Comparison of ENCODE assay signal across 1 cellular context in the genomic region with DNA sequence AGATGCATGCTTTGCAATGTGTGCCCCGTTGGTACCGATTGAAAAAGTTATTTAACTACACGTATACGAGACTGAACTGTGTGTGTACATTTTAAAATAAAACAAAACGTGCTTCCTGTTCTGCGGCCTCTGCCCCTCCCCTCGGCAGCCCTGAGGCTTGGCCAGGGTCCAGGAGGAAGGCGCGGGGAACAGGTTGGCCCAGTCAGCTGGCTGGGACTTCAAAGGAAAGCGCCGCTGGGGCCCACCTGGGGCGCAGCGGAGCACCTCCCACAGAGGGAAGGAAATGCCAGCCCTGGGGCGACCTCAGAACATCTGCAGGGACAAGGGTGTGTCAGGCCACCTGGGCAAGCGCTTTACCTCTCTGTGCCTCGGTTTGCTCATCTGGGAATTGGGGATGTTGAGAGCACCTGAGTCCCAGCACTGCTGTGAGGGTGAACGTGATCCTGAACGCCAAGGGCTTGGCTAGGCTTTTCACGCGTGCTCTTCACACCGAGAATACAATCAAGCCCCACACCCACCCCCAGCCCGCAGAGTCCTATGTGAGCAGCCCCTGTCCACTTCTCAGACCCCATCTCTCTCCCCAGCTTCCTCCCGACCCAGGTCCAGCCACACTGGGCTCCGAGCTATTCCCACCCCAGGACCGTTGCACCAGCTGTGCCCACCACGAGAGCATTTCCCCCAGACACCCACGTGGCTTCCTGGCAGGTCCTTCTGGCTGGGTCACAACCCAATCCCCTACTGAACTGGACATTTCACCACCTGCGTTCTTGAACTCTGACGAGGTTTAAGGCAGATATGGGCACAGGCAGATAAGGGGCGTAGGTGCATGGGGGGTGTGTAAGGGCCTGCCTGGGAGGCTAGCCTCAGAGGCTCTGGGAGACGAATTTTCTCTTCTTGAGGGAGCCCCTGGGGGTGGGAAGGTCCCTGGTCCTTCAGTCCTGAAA.
TF ChIP-seq lines count a peak whose summit lies in the region.

No MANE protein-coding gene starts in this region.

TF ChIP-seq in HepG2, 621 proteins besides CTCF, POLR2A, EP300 and RAD21 (continued from another document and continues in another):
- 0 out of 2 replicates have a peak, but pooled peaks have one; percentile 57 for TF ChIP-seq ZNF124 (CRISPR knock-in tag; IDR thresholded peaks at IDR 0.05)
- TF ChIP-seq SIN3A (IDR thresholded peaks at IDR 0.05; ENCODE audit: borderline replicate concordance, low read depth, low read length) = peak; percentile 48; the same call in 1 of the 2 replicates
- 0 out of 2 replicates have a peak, but pooled peaks have one; percentile 24 for TF ChIP-seq ZSCAN29 (CRISPR knock-in tag; conservative IDR thresholded peaks at IDR 0.05)
- peak; percentile 57; the same call in 1 of the 2 replicates for TF ChIP-seq ERF (CRISPR knock-in tag; IDR thresholded peaks at IDR 0.05)
- TF ChIP-seq GABPB1 (CRISPR knock-in tag; IDR thresholded peaks at IDR 0.05) = peak; percentile 73
- TF ChIP-seq, protein P1, sequence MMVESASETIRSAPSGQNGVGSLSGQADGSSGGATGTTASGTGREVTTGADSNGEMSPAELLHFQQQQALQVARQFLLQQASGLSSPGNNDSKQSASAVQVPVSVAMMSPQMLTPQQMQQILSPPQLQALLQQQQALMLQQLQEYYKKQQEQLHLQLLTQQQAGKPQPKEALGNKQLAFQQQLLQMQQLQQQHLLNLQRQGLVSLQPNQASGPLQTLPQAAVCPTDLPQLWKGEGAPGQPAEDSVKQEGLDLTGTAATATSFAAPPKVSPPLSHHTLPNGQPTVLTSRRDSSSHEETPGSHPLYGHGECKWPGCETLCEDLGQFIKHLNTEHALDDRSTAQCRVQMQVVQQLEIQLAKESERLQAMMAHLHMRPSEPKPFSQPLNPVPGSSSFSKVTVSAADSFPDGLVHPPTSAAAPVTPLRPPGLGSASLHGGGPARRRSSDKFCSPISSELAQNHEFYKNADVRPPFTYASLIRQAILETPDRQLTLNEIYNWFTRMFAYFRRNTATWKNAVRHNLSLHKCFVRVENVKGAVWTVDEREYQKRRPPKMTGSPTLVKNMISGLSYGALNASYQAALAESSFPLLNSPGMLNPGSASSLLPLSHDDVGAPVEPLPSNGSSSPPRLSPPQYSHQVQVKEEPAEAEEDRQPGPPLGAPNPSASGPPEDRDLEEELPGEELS (CRISPR knock-in tag; IDR thresholded peaks at IDR 0.05) = peak; percentile 87
- TF ChIP-seq FOSL1 (CRISPR knock-in tag; IDR thresholded peaks at IDR 0.05; ENCODE audit: borderline replicate concordance) = no peak
- no peak for TF ChIP-seq RBAK (CRISPR knock-in tag; IDR thresholded peaks at IDR 0.05)
- no peak for TF ChIP-seq ZNF703 (CRISPR knock-in tag; IDR thresholded peaks at IDR 0.05; ENCODE audit: borderline replicate concordance)
- TF ChIP-seq, protein P2, sequence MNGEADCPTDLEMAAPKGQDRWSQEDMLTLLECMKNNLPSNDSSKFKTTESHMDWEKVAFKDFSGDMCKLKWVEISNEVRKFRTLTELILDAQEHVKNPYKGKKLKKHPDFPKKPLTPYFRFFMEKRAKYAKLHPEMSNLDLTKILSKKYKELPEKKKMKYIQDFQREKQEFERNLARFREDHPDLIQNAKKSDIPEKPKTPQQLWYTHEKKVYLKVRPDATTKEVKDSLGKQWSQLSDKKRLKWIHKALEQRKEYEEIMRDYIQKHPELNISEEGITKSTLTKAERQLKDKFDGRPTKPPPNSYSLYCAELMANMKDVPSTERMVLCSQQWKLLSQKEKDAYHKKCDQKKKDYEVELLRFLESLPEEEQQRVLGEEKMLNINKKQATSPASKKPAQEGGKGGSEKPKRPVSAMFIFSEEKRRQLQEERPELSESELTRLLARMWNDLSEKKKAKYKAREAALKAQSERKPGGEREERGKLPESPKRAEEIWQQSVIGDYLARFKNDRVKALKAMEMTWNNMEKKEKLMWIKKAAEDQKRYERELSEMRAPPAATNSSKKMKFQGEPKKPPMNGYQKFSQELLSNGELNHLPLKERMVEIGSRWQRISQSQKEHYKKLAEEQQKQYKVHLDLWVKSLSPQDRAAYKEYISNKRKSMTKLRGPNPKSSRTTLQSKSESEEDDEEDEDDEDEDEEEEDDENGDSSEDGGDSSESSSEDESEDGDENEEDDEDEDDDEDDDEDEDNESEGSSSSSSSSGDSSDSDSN (CRISPR knock-in tag; IDR thresholded peaks at IDR 0.05) = peak; percentile 6; the same call in 1 of the 2 replicates
- TF ChIP-seq, protein P3, sequence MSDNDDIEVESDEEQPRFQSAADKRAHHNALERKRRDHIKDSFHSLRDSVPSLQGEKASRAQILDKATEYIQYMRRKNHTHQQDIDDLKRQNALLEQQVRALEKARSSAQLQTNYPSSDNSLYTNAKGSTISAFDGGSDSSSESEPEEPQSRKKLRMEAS (IDR thresholded peaks at IDR 0.05) = peak; percentile 50; the same call in 1 of the 2 replicates
- TF ChIP-seq MAZ (IDR thresholded peaks at IDR 0.05; ENCODE audit: borderline replicate concordance, low read depth, low read length) = 0 out of 2 replicates have a peak, but pooled peaks have one; percentile 40
- TF ChIP-seq MAZ (CRISPR knock-in tag; IDR thresholded peaks at IDR 0.05; ENCODE audit: low read depth) = 0 out of 2 replicates have a peak, but pooled peaks have one; percentile 14
- TF ChIP-seq, protein P4, sequence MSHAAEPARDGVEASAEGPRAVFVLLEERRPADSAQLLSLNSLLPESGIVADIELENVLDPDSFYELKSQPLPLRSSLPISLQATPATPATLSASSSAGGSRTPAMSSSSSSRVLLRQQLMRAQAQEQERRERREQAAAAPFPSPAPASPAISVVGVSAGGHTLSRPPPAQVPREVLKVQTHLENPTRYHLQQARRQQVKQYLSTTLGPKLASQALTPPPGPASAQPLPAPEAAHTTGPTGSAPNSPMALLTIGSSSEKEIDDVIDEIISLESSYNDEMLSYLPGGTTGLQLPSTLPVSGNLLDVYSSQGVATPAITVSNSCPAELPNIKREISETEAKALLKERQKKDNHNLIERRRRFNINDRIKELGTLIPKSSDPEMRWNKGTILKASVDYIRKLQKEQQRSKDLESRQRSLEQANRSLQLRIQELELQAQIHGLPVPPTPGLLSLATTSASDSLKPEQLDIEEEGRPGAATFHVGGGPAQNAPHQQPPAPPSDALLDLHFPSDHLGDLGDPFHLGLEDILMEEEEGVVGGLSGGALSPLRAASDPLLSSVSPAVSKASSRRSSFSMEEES (CRISPR knock-in tag; IDR thresholded peaks at IDR 0.05) = peak; percentile 47; the same call in 1 of the 2 replicates
- TF ChIP-seq IRX3 (CRISPR knock-in tag; IDR thresholded peaks at IDR 0.05; ENCODE audit: borderline replicate concordance, low read depth) = no peak
- TF ChIP-seq KDM3A (CRISPR knock-in tag; IDR thresholded peaks at IDR 0.05; ENCODE audit: low read depth) = peak; percentile 71; the same call in 1 of the 2 replicates
- TF ChIP-seq TAF1 (CRISPR knock-in tag; IDR thresholded peaks at IDR 0.05) = no peak
- TF ChIP-seq, protein P5, sequence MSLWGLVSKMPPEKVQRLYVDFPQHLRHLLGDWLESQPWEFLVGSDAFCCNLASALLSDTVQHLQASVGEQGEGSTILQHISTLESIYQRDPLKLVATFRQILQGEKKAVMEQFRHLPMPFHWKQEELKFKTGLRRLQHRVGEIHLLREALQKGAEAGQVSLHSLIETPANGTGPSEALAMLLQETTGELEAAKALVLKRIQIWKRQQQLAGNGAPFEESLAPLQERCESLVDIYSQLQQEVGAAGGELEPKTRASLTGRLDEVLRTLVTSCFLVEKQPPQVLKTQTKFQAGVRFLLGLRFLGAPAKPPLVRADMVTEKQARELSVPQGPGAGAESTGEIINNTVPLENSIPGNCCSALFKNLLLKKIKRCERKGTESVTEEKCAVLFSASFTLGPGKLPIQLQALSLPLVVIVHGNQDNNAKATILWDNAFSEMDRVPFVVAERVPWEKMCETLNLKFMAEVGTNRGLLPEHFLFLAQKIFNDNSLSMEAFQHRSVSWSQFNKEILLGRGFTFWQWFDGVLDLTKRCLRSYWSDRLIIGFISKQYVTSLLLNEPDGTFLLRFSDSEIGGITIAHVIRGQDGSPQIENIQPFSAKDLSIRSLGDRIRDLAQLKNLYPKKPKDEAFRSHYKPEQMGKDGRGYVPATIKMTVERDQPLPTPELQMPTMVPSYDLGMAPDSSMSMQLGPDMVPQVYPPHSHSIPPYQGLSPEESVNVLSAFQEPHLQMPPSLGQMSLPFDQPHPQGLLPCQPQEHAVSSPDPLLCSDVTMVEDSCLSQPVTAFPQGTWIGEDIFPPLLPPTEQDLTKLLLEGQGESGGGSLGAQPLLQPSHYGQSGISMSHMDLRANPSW (CRISPR knock-in tag; IDR thresholded peaks at IDR 0.05; ENCODE audit: borderline replicate concordance) = no peak
- TF ChIP-seq ISL2 (CRISPR knock-in tag; IDR thresholded peaks at IDR 0.05) = peak; percentile 80
- TF ChIP-seq NCOA5 (CRISPR knock-in tag; IDR thresholded peaks at IDR 0.05) = no peak
- peak; percentile 75; the same call in 1 of the 2 replicates for TF ChIP-seq MEF2D (CRISPR knock-in tag; IDR thresholded peaks at IDR 0.05)
- no peak for TF ChIP-seq CBFB (CRISPR knock-in tag; IDR thresholded peaks at IDR 0.05)
- no peak for TF ChIP-seq MAF1 (CRISPR knock-in tag; IDR thresholded peaks at IDR 0.05; ENCODE audit: borderline replicate concordance)
- no peak for TF ChIP-seq ZNF496 (CRISPR knock-in tag; IDR thresholded peaks at IDR 0.05; ENCODE audit: insufficient replicate concordance)
- TF ChIP-seq AKAP8 (CRISPR knock-in tag; IDR thresholded peaks at IDR 0.05) = no peak
- no peak for TF ChIP-seq MYNN (CRISPR knock-in tag; IDR thresholded peaks at IDR 0.05; ENCODE audit: low read depth)
- peak; percentile 67; the same call in 1 of the 2 replicates for TF ChIP-seq HMG20B (CRISPR knock-in tag; conservative IDR thresholded peaks at IDR 0.05)
- TF ChIP-seq ZBTB20 (CRISPR knock-in tag; IDR thresholded peaks at IDR 0.05; ENCODE audit: borderline replicate concordance, low read depth) = peak; percentile 44; the same call in 1 of the 2 replicates
- TF ChIP-seq EED (CRISPR knock-in tag; IDR thresholded peaks at IDR 0.05) = no peak
- 0 out of 2 replicates have a peak, but pooled peaks have one; percentile 26 for TF ChIP-seq CCDC6 (CRISPR knock-in tag; IDR thresholded peaks at IDR 0.05)
- no peak for TF ChIP-seq ONECUT2 (CRISPR knock-in tag; IDR thresholded peaks at IDR 0.05)
- TF ChIP-seq FOXJ3 (CRISPR knock-in tag; IDR thresholded peaks at IDR 0.05; ENCODE audit: borderline replicate concordance) = peak; percentile 18; the same call in 1 of the 2 replicates
- TF ChIP-seq, protein P6, sequence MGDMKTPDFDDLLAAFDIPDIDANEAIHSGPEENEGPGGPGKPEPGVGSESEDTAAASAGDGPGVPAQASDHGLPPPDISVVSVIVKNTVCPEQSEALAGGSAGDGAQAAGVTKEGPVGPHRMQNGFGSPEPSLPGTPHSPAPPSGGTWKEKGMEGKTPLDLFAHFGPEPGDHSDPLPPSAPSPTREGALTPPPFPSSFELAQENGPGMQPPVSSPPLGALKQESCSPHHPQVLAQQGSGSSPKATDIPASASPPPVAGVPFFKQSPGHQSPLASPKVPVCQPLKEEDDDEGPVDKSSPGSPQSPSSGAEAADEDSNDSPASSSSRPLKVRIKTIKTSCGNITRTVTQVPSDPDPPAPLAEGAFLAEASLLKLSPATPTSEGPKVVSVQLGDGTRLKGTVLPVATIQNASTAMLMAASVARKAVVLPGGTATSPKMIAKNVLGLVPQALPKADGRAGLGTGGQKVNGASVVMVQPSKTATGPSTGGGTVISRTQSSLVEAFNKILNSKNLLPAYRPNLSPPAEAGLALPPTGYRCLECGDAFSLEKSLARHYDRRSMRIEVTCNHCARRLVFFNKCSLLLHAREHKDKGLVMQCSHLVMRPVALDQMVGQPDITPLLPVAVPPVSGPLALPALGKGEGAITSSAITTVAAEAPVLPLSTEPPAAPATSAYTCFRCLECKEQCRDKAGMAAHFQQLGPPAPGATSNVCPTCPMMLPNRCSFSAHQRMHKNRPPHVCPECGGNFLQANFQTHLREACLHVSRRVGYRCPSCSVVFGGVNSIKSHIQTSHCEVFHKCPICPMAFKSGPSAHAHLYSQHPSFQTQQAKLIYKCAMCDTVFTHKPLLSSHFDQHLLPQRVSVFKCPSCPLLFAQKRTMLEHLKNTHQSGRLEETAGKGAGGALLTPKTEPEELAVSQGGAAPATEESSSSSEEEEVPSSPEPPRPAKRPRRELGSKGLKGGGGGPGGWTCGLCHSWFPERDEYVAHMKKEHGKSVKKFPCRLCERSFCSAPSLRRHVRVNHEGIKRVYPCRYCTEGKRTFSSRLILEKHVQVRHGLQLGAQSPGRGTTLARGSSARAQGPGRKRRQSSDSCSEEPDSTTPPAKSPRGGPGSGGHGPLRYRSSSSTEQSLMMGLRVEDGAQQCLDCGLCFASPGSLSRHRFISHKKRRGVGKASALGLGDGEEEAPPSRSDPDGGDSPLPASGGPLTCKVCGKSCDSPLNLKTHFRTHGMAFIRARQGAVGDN (CRISPR knock-in tag; IDR thresholded peaks at IDR 0.05) = peak; percentile 81
- TF ChIP-seq, protein P7, sequence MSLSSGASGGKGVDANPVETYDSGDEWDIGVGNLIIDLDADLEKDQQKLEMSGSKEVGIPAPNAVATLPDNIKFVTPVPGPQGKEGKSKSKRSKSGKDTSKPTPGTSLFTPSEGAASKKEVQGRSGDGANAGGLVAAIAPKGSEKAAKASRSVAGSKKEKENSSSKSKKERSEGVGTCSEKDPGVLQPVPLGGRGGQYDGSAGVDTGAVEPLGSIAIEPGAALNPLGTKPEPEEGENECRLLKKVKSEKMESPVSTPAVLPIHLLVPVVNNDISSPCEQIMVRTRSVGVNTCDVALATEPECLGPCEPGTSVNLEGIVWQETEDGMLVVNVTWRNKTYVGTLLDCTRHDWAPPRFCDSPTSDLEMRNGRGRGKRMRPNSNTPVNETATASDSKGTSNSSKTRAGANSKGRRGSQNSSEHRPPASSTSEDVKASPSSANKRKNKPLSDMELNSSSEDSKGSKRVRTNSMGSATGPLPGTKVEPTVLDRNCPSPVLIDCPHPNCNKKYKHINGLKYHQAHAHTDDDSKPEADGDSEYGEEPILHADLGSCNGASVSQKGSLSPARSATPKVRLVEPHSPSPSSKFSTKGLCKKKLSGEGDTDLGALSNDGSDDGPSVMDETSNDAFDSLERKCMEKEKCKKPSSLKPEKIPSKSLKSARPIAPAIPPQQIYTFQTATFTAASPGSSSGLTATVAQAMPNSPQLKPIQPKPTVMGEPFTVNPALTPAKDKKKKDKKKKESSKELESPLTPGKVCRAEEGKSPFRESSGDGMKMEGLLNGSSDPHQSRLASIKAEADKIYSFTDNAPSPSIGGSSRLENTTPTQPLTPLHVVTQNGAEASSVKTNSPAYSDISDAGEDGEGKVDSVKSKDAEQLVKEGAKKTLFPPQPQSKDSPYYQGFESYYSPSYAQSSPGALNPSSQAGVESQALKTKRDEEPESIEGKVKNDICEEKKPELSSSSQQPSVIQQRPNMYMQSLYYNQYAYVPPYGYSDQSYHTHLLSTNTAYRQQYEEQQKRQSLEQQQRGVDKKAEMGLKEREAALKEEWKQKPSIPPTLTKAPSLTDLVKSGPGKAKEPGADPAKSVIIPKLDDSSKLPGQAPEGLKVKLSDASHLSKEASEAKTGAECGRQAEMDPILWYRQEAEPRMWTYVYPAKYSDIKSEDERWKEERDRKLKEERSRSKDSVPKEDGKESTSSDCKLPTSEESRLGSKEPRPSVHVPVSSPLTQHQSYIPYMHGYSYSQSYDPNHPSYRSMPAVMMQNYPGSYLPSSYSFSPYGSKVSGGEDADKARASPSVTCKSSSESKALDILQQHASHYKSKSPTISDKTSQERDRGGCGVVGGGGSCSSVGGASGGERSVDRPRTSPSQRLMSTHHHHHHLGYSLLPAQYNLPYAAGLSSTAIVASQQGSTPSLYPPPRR (CRISPR knock-in tag; IDR thresholded peaks at IDR 0.05; ENCODE audit: borderline replicate concordance) = peak; percentile 69
- TF ChIP-seq SP4 (CRISPR knock-in tag; IDR thresholded peaks at IDR 0.05) = peak; percentile 62
